9 cellular contexts compared by ENCODE assay signal in the genomic region with DNA sequence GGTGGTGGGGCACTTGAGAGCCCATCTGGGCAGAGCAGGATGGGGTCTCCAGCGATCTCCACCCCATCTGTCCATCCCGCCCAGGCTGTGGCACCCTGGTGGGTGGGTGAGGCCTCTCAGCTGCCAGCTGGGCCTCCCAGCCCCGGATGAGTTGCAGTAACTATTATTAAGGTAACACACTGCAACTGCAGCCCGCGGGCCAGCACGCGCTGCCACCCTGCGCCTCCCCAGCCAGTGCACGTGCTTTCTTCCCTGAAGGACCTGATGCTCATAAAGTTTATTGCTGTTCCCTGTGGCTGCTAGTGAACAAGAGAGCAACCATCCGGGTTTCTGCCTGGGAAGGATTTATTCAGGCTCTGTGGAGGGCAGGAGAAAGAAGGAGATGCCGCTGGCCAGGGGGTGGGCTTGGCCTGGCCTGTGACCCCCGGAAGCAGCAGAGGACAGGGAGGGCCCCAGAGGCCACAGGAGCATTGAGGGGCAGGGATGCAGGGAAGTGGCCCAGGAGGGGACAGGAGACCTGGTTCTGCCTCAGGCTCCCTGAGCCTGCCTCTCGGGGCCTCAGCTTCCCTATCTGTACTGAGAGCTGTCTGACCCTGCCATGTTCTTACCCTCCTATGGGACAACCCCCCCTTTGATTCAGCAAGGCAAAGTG. TPM values are rescaled to one million over a fixed set of nuclear protein-coding genes. Genes with fewer than 3 reads are reported as not detected.
A peak's percentile ranks its signal among the peaks of the same experiment; 100 is the strongest.
DNase-seq lines count a peak whose midpoint lies in the region; ATAC-seq and TF ChIP-seq lines count a peak whose summit lies in the region.
"Had no signal": no experiment of that assay in that cellular context is flagged by ENCODE, and none has a peak within 500 bp of the region (broad histone marks: within the 10 kb centered on the region; RNA-seq: fewer than 3 reads in every experiment).

No MANE protein-coding gene starts in this region.

- no peak for TF ChIP-seq CTCF in PC-3 (conservative IDR thresholded peaks at IDR 0.05; ENCODE audit: low read depth, low read length)
- TF ChIP-seq CTCF in heart right ventricle (IDR thresholded peaks at IDR 0.05): no peak
- no peak for TF ChIP-seq CTCF in gastrocnemius medialis (IDR thresholded peaks at IDR 0.05 in 4 of 5, conservative IDR thresholded peaks at IDR 0.05 in 1 of 5)

- H3K27me3 ChIP-seq in H7 (ENCODE audit: control insufficient read depth, insufficient read depth, low read length): no peaks in the 10 kb centered on the region; the same call in 1 of the 2 replicates
- H3K27me3 ChIP-seq in PC-3 (ENCODE audit: low read length): no peaks in the 10 kb centered on the region
- H3K27me3 ChIP-seq in heart right ventricle: peaks cover 0 to 14% (median 0%) of the 10 kb centered on the region in 7 donors
- H3K27me3 ChIP-seq in gastrocnemius medialis: no peaks in the 10 kb centered on the region
- H3K27me3 ChIP-seq: neutrophil had no signal

- H4K20me1 ChIP-seq in PC-3 (ENCODE audit: low read length): no peaks in the 10 kb centered on the region

- H3K36me3 ChIP-seq in H7 (replicated peaks; ENCODE audit: control insufficient read depth, insufficient read depth, low read length) (no peaks in the 10 kb centered on the region), PC-3 (ENCODE audit: low read depth, low read length) (no peaks in the 10 kb centered on the region), heart right ventricle (no peaks in the 10 kb centered on the region), gastrocnemius medialis (peaks cover 0 to 21% of the 10 kb centered on the region in 2 donors)
- H3K36me3 ChIP-seq: neutrophil had no signal

- WGBS in heart right ventricle, 2 donors: 57 to 58% methylated on average over 13 of the region's 13 CpGs

- H3K9me2 ChIP-seq in PC-3 (replicated peaks; ENCODE audit: low read length): no peaks in the 10 kb centered on the region

- peak in 1 of 2 donors; percentile 77 for TF ChIP-seq POLR2A in gastrocnemius medialis (IDR thresholded peaks at IDR 0.05)

- intact Hi-C loops in PC-3 (cut with micrococcal nuclease) (loop anchor here (1.0 to 2.0 kb wide), 2 partner anchors 17 to 32 kb away; no protein-coding TSS in a partner anchor), heart right ventricle (cut with DNase I) (loop anchor here in 1 of 10 donors (1.0 kb wide), 1 partner anchor 33 kb away; no protein-coding TSS in a partner anchor), gastrocnemius medialis (cut with DNase I; ENCODE audit: low total_unique reads) (loop anchor here (1.0 to 10.0 kb wide), 4 partner anchors 17 to 1982 kb away; a partner anchor contains a TSS)

- in situ Hi-C loops in gastrocnemius medialis (cut with MboI; ENCODE audit: low sequenced_read_pairs in 4 of 4): loop anchor here in 1 of 4 donors (25.0 kb wide), 1 partner anchor 542 kb away; no protein-coding TSS in a partner anchor

- POLR2A ChIA-PET in PC-3 (lab: Charles Lee; ENCODE audit: unreplicated experiment): interaction anchor here (0.6 kb wide), 1 partner anchor 129 kb away, joined by 15 read pairs; no protein-coding TSS in a partner anchor

- no peak overlapping the region for H2AFZ ChIP-seq in PC-3 (ENCODE audit: low read length)

- CTCF ChIA-PET in PC-3 (lab: Charles Lee): interaction anchor here (0.7 to 2.2 kb wide), 3 partner anchors 17 to 33 kb away, joined by 7 to 8 read pairs (median 8); a partner anchor contains a TSS

- no peak overlapping the region for H3K4me2 ChIP-seq in PC-3 (ENCODE audit: low read length)

- H3K9ac ChIP-seq in PC-3 (ENCODE audit: low read length): no peak overlapping the region

- H3K4me1 ChIP-seq in PC-3 (ENCODE audit: insufficient read depth, low read length): peaks cover 6% of the 10 kb centered on the region
- peaks cover 6 to 63% (median 32%) of the 10 kb centered on the region in 9 donors for H3K4me1 ChIP-seq in heart right ventricle
- peaks cover 8 to 32% of the 10 kb centered on the region in 2 donors for H3K4me1 ChIP-seq in gastrocnemius medialis

- H3K27ac ChIP-seq in PC-3 (ENCODE audit: low read length) (no peak overlapping the region), heart right ventricle (peak overlapping the region; percentile 69 to 95 (median 88)), gastrocnemius medialis (peak overlapping the region; percentile 98 to 100 (median 100))
- H3K27ac ChIP-seq: neutrophil had no signal

- no peaks in the 10 kb centered on the region for H3K79me2 ChIP-seq in PC-3 (ENCODE audit: low read length)

- no peak overlapping the region for H3K4me3 ChIP-seq in H7 (ENCODE audit: insufficient read depth, low read depth, low read length)
- no peak overlapping the region for H3K4me3 ChIP-seq in PC-3 (ENCODE audit: low read length)
- peak overlapping the region in 9 of 10 donors; percentile 39 to 59 (median 50) for H3K4me3 ChIP-seq in heart right ventricle
- H3K4me3 ChIP-seq in gastrocnemius medialis: peak overlapping the region; percentile 66 to 88 (median 79)

- DNase-seq in H7 (peak; percentile 74), PC-3 (no peak), heart right ventricle (no peak), gastrocnemius medialis (peak in 1 of 2 donors; percentile 87), GDM1 (lab: John Stamatoyannopoulos, UW) (no peak), T-helper 1 cell (no peak)

- ATAC-seq in PC-3 (peak; percentile 57), heart right ventricle (peak in 6 of 8 donors; percentile 3 to 46 (median 26)), gastrocnemius medialis (no peak), HG02763 (IDR thresholded peaks at IDR 0.05; ENCODE audit: unreplicated experiment) (no peak), GM19395 (IDR thresholded peaks at IDR 0.05; ENCODE audit: unreplicated experiment) (no peak)

- no peaks in the 10 kb centered on the region for H3K9me3 ChIP-seq in PC-3 (ENCODE audit: low read length)
- no peaks in the 10 kb centered on the region for H3K9me3 ChIP-seq in heart right ventricle
- H3K9me3 ChIP-seq in gastrocnemius medialis: no peaks in the 10 kb centered on the region
- H3K9me3 ChIP-seq: neutrophil had no signal

- no TSS peak for BruUV-seq in PC-3 (replicated peaks; lab: Mats Ljungman, UMichigan)

- H3F3A ChIP-seq in PC-3 (ENCODE audit: low read length, unreplicated experiment): no peaks in the 10 kb centered on the region

RNA-seq across cellular contexts. Expression of a gene that starts 1.7 kb away (rescaled TPM):
- 0.07 TPM in 1 of 2 replicates, not detected in the other for total RNA-seq in H7 (2014; rRNA removed; shearing (Covaris generic))
- not detected in 2 replicates for total RNA-seq in PC-3 (2014; rRNA removed)
- 10 to 100 TPM; 15.9 to 55.7 (median 27.5) TPM for total RNA-seq in heart right ventricle
- 10 to 100 TPM; 18.4 to 32.6 TPM for polyA plus RNA-seq in heart right ventricle
- total RNA-seq in gastrocnemius medialis: 100 to 1,000 TPM; 287 to 570 (median 348) TPM

RNA-seq across cellular contexts. Expression of a gene that starts 33.5 kb away (rescaled TPM):
- 67.1 and 93.6 TPM in 2 replicates for total RNA-seq in H7 (2014; rRNA removed; shearing (Covaris generic))
- total RNA-seq in PC-3 (2014; rRNA removed): 70.0 and 107 TPM in 2 replicates
- total RNA-seq in heart right ventricle: 100 to 1,000 TPM; 222 to 328 (median 245) TPM
- polyA plus RNA-seq in heart right ventricle: 100 to 1,000 TPM; 200 to 598 TPM
- total RNA-seq in gastrocnemius medialis: 100 to 1,000 TPM in 1 of 4 donors, 10 to 100 TPM in 3; 50.7 to 101 (median 63.5) TPM

RNA-seq across cellular contexts. Expression of a gene that starts 43.9 kb away (rescaled TPM):
- 74.6 and 79.6 TPM in 2 replicates for total RNA-seq in H7 (2014; rRNA removed; shearing (Covaris generic))
- total RNA-seq in PC-3 (2014; rRNA removed) (54.5 and 83.6 TPM in 2 replicates), heart right ventricle (10 to 100 TPM; 18.5 to 32.1 (median 25.6) TPM), gastrocnemius medialis (10 to 100 TPM; 34.1 to 39.1 (median 38.1) TPM)
- polyA plus RNA-seq in heart right ventricle: 10 to 100 TPM; 39.2 to 45.9 TPM

RNA-seq across cellular contexts. Expression of a gene that starts 58.8 kb away (rescaled TPM):
- not detected in 2 replicates for total RNA-seq in H7 (2014; rRNA removed; shearing (Covaris generic))
- total RNA-seq in PC-3 (2014; rRNA removed) (not detected in 2 replicates), heart right ventricle (not detected), gastrocnemius medialis (not detected)
- not detected for polyA plus RNA-seq in heart right ventricle

Comparison
In these comparisons a context has a peak if more than half of its experiments do, and no peak if none do; other contexts are left out.
1. H3K4me3 ChIP-seq: peak in heart right ventricle (9 of 10) and gastrocnemius medialis (4 of 4); none in H7 (single experiment) and PC-3 (single experiment).
2. ATAC-seq: peak in PC-3 (single experiment) and heart right ventricle (6 of 8); none in gastrocnemius medialis (0 of 2), HG02763 (single experiment) and GM19395 (single experiment).
3. RNA of a gene that starts 1.7 kb away (total RNA-seq): 287 to 570 TPM in gastrocnemius medialis and 15.9 to 55.7 TPM in heart right ventricle; 0.07 TPM in H7 and not detected in PC-3; every median in the first group is over 10 times any median in the second.